ENCODE assay signal across 13 cellular contexts in genomic region chr12:53502983-53503728, GRCh38. TPM values are rescaled to one million over a fixed set of nuclear protein-coding genes. Genes with fewer than 3 reads are reported as not detected.
DNase-seq lines count a peak whose midpoint lies in the region; ATAC-seq and TF ChIP-seq lines count a peak whose summit lies in the region.
"Had no signal": no experiment of that assay in that cellular context is flagged by ENCODE, and none has a peak within 500 bp of the region (broad histone marks: within the 10 kb centered on the region; RNA-seq: fewer than 3 reads in every experiment).

No MANE protein-coding gene starts in this region.

- H3K36me3 ChIP-seq in gastroesophageal sphincter (peaks cover 0 to 48% of the 10 kb centered on the region in 2 donors), subcutaneous abdominal adipose tissue (ENCODE audit: control insufficient read depth in 5 of 5, insufficient read depth in 5 of 5, low read length in 5 of 5) (peaks cover 0 to 46% (median 38%) of the 10 kb centered on the region in 5 donors)

- peak overlapping the region in 3 of 5 donors; percentile 20 to 43 (median 40) for H3K9ac ChIP-seq in subcutaneous abdominal adipose tissue (ENCODE audit: low read length in 5 of 5)

- no peaks in the 10 kb centered on the region for H3K27me3 ChIP-seq in gastroesophageal sphincter
- no peaks in the 10 kb centered on the region for H3K27me3 ChIP-seq in subcutaneous abdominal adipose tissue (ENCODE audit: control insufficient read depth in 5 of 5, insufficient read depth in 4 of 5, low read length in 5 of 5)

- no peak for TF ChIP-seq CTCF in gastroesophageal sphincter (IDR thresholded peaks at IDR 0.05)

- peak overlapping the region in 3 of 4 donors; percentile 17 to 98 (median 94) for H3K27ac ChIP-seq in gastroesophageal sphincter
- peak overlapping the region; percentile 98 for H3K27ac ChIP-seq in subcutaneous abdominal adipose tissue (ENCODE audit: low read depth, low read length)

- no peaks in the 10 kb centered on the region for H3K27me3 Mint-ChIP-seq in T-helper 2 cell treated with Interferon-gamma antibody and Interleukin-4, amounts not matched to agents 5 μg/mL and 100 μg/mL, for 36 hours (ENCODE audit: low read depth)
- no peaks in the 10 kb centered on the region for H3K27me3 Mint-ChIP-seq in T-helper 17 cell
- H3K27me3 Mint-ChIP-seq: natural killer cell treated with Interleukin-12 subunit alpha and Interleukin-12 subunit beta and Interleukin-15 and Interleukin-18, amount 100 ng/mL, for 72 hours had no signal

- WGBS in gastroesophageal sphincter (ENCODE audit: low coverage in 1 of 2), 2 donors = 73 to 100% methylated on average over 4 to 6 of the region's 10 CpGs

- H3K9me3 ChIP-seq in T-helper 17 cell (ENCODE audit: control insufficient read depth, low read length, poor library complexity, severe bottlenecking) (no peaks in the 10 kb centered on the region), gastroesophageal sphincter (no peaks in the 10 kb centered on the region), subcutaneous abdominal adipose tissue (ENCODE audit: control insufficient read depth in 5 of 5, low read length in 5 of 5) (no peaks in the 10 kb centered on the region)

- no peak overlapping the region for H3K27ac Mint-ChIP-seq in T-helper 2 cell treated with Interferon-gamma antibody and Interleukin-4, amounts not matched to agents 5 μg/mL and 100 μg/mL, for 36 hours
- peak overlapping the region; percentile 59 for H3K27ac Mint-ChIP-seq in T-helper 17 cell

- H3K4me1 ChIP-seq in gastroesophageal sphincter (peaks cover 0 to 45% (median 19%) of the 10 kb centered on the region in 3 donors), subcutaneous abdominal adipose tissue (ENCODE audit: control insufficient read depth in 5 of 5, insufficient read depth in 5 of 5, low read length in 5 of 5) (peaks cover 13 to 56% (median 52%) of the 10 kb centered on the region in 5 donors)

- no peak for ATAC-seq in T-helper 17 cell
- no peak for ATAC-seq in gastroesophageal sphincter
- no peak for ATAC-seq in HG03571 (IDR thresholded peaks at IDR 0.05; ENCODE audit: unreplicated experiment)
- ATAC-seq: natural killer cell treated with Interleukin-12 subunit alpha and Interleukin-12 subunit beta and Interleukin-15 and Interleukin-18, amount 100 ng/mL, for 72 hours had no signal

- no peak for TF ChIP-seq EP300 in gastroesophageal sphincter (IDR thresholded peaks at IDR 0.05)

- peak overlapping the region; percentile 38 for H3K4me3 Mint-ChIP-seq in T-helper 2 cell treated with Interferon-gamma antibody and Interleukin-4, amounts not matched to agents 5 μg/mL and 100 μg/mL, for 36 hours
- no peak overlapping the region for H3K4me3 Mint-ChIP-seq in T-helper 17 cell

- no peaks in the 10 kb centered on the region for H3K9me3 Mint-ChIP-seq in T-helper 2 cell treated with Interferon-gamma antibody and Interleukin-4, amounts not matched to agents 5 μg/mL and 100 μg/mL, for 36 hours
- H3K9me3 Mint-ChIP-seq: natural killer cell treated with Interleukin-12 subunit alpha and Interleukin-12 subunit beta and Interleukin-15 and Interleukin-18, amount 100 ng/mL, for 72 hours had no signal

- TF ChIP-seq POLR2A in gastroesophageal sphincter (IDR thresholded peaks at IDR 0.05) = no peak

- H3K36me3 Mint-ChIP-seq in T-helper 2 cell treated with Interferon-gamma antibody and Interleukin-4, amounts not matched to agents 5 μg/mL and 100 μg/mL, for 36 hours (ENCODE audit: low read depth) = peaks cover 12% of the 10 kb centered on the region
- H3K36me3 Mint-ChIP-seq in T-helper 17 cell (ENCODE audit: low read depth) = peaks cover 5% of the 10 kb centered on the region
- H3K36me3 Mint-ChIP-seq: natural killer cell treated with Interleukin-12 subunit alpha and Interleukin-12 subunit beta and Interleukin-15 and Interleukin-18, amount 100 ng/mL, for 72 hours had no signal

- H3K4me3 ChIP-seq in gastroesophageal sphincter (no peak overlapping the region), subcutaneous abdominal adipose tissue (ENCODE audit: low read depth in 1 of 5, low read length in 5 of 5) (peak overlapping the region in 1 of 5 donors; percentile 2)

- DNase-seq in T-helper 2 cell treated with Interferon-gamma antibody and Interleukin-4, amounts not matched to agents 5 μg/mL and 100 μg/mL, for 36 hours (ENCODE audit: low spot score) = no peak
- DNase-seq in T-helper 2 cell (no peak), T-helper 17 cell (no peak), GOT3 (lab: John Stamatoyannopoulos, UW) (no peak), DMS153 (lab: John Stamatoyannopoulos, UW) (no peak)
- DNase-seq: activated naive CD4-positive, alpha-beta T cell treated with Interleukin-2 at 50 U/mL for 16 hours; effector CD8-positive, alpha-beta T cell; NCI-H2081; OCI-M1 had no signal

- H3K4me1 Mint-ChIP-seq in T-helper 2 cell treated with Interferon-gamma antibody and Interleukin-4, amounts not matched to agents 5 μg/mL and 100 μg/mL, for 36 hours (ENCODE audit: low read depth) = peaks cover 23% of the 10 kb centered on the region
- peaks cover 20% of the 10 kb centered on the region for H3K4me1 Mint-ChIP-seq in T-helper 17 cell

RNA-seq across cellular contexts. Expression of gene TARBP2, which starts 2.1 kb away (rescaled TPM):
- total RNA-seq in T-helper 17 cell (10 to 100 TPM; 28.4 to 29.3 TPM), gastroesophageal sphincter (10 to 100 TPM; 12.1 to 19.6 (median 17.4) TPM)

RNA-seq across cellular contexts. Expression of gene MAP3K12, which starts 3.9 kb away (rescaled TPM):
- total RNA-seq in T-helper 17 cell (10 to 100 TPM; 25.5 to 28.6 TPM), gastroesophageal sphincter (10 to 100 TPM; 14.8 to 41.9 (median 20.3) TPM)

RNA-seq across cellular contexts. Expression of gene NPFF, which starts 4.1 kb away (rescaled TPM):
- not detected for total RNA-seq in T-helper 17 cell
- total RNA-seq in gastroesophageal sphincter = not detected

RNA-seq across cellular contexts. Expression of gene PCBP2, which starts 51.3 kb away (rescaled TPM):
- 1,000 to 10,000 TPM; 1,028 to 1,089 TPM for total RNA-seq in T-helper 17 cell
- total RNA-seq in gastroesophageal sphincter = 100 to 1,000 TPM; 259 to 375 (median 354) TPM
